ENCODE assay signal across 8 cellular contexts in the genomic region with DNA sequence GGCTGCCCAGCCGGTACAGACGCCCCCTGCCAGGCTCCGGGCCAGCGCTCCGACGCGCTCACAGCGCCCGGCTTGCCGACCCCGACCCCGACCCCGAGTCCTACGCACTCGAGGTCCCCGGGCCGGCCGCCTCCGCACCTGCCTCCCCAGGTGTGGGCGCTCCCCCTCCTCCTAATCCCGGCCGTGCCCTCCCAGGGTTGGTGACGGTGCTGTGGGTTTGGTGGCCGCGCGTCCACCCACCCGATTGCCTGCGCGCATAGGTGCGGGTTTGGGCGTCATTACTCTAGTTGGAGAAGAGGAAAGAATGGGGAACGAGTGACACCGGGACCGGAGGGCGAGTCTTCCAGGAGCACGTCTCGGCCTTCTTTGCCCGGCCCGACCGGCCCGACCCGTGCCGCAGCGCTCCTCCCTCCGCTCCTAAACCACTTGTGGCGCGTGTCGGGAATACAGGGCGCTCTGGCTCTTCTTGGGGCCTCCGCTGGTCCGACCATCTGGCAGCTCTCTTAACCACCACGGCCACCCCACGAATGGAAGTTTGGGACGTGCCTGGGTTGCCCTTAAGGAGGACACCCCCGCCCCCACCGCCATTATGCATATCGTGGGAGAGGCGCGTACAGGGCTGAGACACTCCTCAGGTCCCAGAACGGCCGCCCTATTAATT. TPM values are rescaled to one million over a fixed set of nuclear protein-coding genes. Genes with fewer than 3 reads are reported as not detected.
DNase-seq lines count a peak whose midpoint lies in the region; ATAC-seq and TF ChIP-seq lines count a peak whose summit lies in the region.

No MANE protein-coding gene starts in this region.

- H3K27ac ChIP-seq in breast epithelium = peak overlapping the region; percentile 98

- peaks cover 2 to 4% of the 10 kb centered on the region in 2 donors for H3K4me1 ChIP-seq in breast epithelium

- ATAC-seq in HG03159 (IDR thresholded peaks at IDR 0.05; ENCODE audit: unreplicated experiment) (peak; percentile 9), GM21390 (IDR thresholded peaks at IDR 0.05; ENCODE audit: unreplicated experiment) (no peak)
- peak; percentile 16 for ATAC-seq in stimulated activated naive CD8-positive, alpha-beta T cell treated with anti-CD3 and anti-CD28 coated beads, Interleukin-15, Interleukin-2, amounts not matched to agents 100 U/mL and 50 U/mL, for 24 hours

- peak in 2 of 3 donors; percentile 20 to 42 for TF ChIP-seq CTCF in breast epithelium (IDR thresholded peaks at IDR 0.05)

- intact Hi-C loops in breast epithelium (cut with DNase I; ENCODE audit: low total_unique reads) = no loop called here

- no peaks in the 10 kb centered on the region for H3K27me3 ChIP-seq in breast epithelium

- no peak for TF ChIP-seq POLR2A in breast epithelium (IDR thresholded peaks at IDR 0.05)

- H3K4me3 ChIP-seq in breast epithelium = peak overlapping the region; percentile 77 to 94 (median 84)

- DNase-seq in AG20443 (ENCODE audit: low spot score) (peak; percentile 58), breast epithelium (ENCODE audit: low spot score in 2 of 2) (peak; percentile 58 to 74), kidney glomerular epithelial cell (lab: John Stamatoyannopoulos, UW) (peak; percentile 17), NCI-H446 treated with DMSO at 0.1 percent for 48 hours (lab: John Stamatoyannopoulos, UW) (no peak)
- DNase-seq in stimulated activated naive CD8-positive, alpha-beta T cell treated with anti-CD3 and anti-CD28 coated beads, Interleukin-15, Interleukin-2, amounts not matched to agents 100 U/mL and 50 U/mL, for 24 hours = no peak
- DNase-seq in stimulated activated CD8-positive, alpha-beta memory T cell treated with anti-CD3 and anti-CD28 coated beads, Interleukin-4, amount 100 ng/mL, for 48 hours = no peak

- no peaks in the 10 kb centered on the region for H3K9me3 ChIP-seq in breast epithelium

- no peaks in the 10 kb centered on the region for H3K36me3 ChIP-seq in breast epithelium

RNA-seq across cellular contexts. Expression of gene THRB, which starts 0.8 kb away (rescaled TPM):
- total RNA-seq in breast epithelium = 10 to 100 TPM; 29.8 to 40.2 (median 39.2) TPM

Comparison
In these comparisons a context has a peak if more than half of its experiments do, and no peak if none do; other contexts are left out.
1. DNase-seq: peak in AG20443 (single experiment), breast epithelium (2 of 2) and kidney glomerular epithelial cell (single experiment); none in stimulated activated naive CD8-positive, alpha-beta T cell treated with anti-CD3 and anti-CD28 coated beads, Interleukin-15, Interleukin-2, amounts not matched to agents 100 U/mL and 50 U/mL, for 24 hours (single experiment), NCI-H446 treated with DMSO at 0.1 percent for 48 hours (single experiment) and stimulated activated CD8-positive, alpha-beta memory T cell treated with anti-CD3 and anti-CD28 coated beads, Interleukin-4, amount 100 ng/mL, for 48 hours (single experiment).